In the genomic region with DNA sequence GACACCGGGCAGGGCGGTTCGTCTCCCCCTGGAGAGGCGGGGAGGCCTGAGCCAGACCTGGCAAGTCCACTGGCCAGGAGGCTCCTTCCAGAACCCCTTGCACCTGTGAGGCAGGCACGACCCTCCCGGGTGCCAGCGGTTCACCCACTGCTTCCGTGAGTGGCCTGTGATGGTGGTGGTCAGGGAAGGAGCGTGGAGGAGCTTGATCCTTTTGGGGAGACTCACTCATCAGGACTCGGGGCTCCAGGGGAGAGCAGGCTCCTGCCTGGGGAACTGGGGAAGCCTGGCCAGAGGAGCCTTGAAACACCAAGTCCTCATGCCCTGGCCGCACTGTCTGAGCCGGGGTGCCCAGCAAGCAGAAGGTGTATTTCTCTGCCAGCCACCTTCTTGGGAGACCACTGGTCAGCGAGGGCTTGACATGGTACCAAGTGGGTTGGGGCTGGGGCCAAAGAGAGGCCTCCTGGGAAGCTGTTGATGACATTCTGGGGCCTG, we compare ENCODE assay signal across 8 cellular contexts. TPM values are rescaled to one million over a fixed set of nuclear protein-coding genes. Genes with fewer than 3 reads are reported as not detected.
DNase-seq lines count a peak whose midpoint lies in the region; ATAC-seq and TF ChIP-seq lines count a peak whose summit lies in the region.

No MANE protein-coding gene starts in this region.

- H3K4me2 ChIP-seq in fibroblast of lung (ENCODE audit: extremely low read depth, insufficient read depth, low read length), result peak overlapping the region; percentile 80

- no peak overlapping the region for H2AFZ ChIP-seq in fibroblast of lung (ENCODE audit: low read length)

- peaks cover 41% of the 10 kb centered on the region for H3K79me2 ChIP-seq in fibroblast of lung (ENCODE audit: control insufficient read depth, insufficient read depth, low read length)

- H3K4me3 ChIP-seq in GM12864 (ENCODE audit: low read depth, low read length) (peak overlapping the region; percentile 82), RWPE2 (ENCODE audit: severe bottlenecking) (peak overlapping the region; percentile 84), fibroblast of lung (replicated peaks in 1 of 4; ENCODE audit: control extremely low read depth in 1 of 4, insufficient read depth in 1 of 4, low read depth in 3 of 4, low read length in 4 of 4) (peak overlapping the region; percentile 53 to 69 (median 56)), retinal pigment epithelial cell (ENCODE audit: low read length) (peak overlapping the region; percentile 55)

- ATAC-seq in RWPE2 (ENCODE audit: low read depth) (peak; percentile 13; the same call in 1 of the 3 replicates), HG03280 (IDR thresholded peaks at IDR 0.05; ENCODE audit: unreplicated experiment) (no peak), GM21447 (IDR thresholded peaks at IDR 0.05; ENCODE audit: unreplicated experiment) (no peak), HG03460 (IDR thresholded peaks at IDR 0.05; ENCODE audit: unreplicated experiment) (no peak)

- H3K9me3 ChIP-seq in RWPE2 (ENCODE audit: severe bottlenecking), result no peaks in the 10 kb centered on the region
- H3K9me3 ChIP-seq in fibroblast of lung (ENCODE audit: control insufficient read depth, insufficient read depth, low read depth, low read length), result no peaks in the 10 kb centered on the region

- H3K4me1 ChIP-seq in RWPE2 (ENCODE audit: insufficient read depth, poor library complexity, severe bottlenecking), result no peaks in the 10 kb centered on the region
- peaks cover 7% of the 10 kb centered on the region for H3K4me1 ChIP-seq in fibroblast of lung (ENCODE audit: control insufficient read depth, extremely low read depth, insufficient read depth, low read length)

- H3K27me3 ChIP-seq in RWPE2 (ENCODE audit: insufficient read depth, poor library complexity, severe bottlenecking) (no peaks in the 10 kb centered on the region), fibroblast of lung (ENCODE audit: control insufficient read depth, insufficient read depth, low read length) (no peaks in the 10 kb centered on the region)

- H3K36me3 ChIP-seq in RWPE2 (ENCODE audit: low read depth) (peaks cover 22% of the 10 kb centered on the region), fibroblast of lung (ENCODE audit: control insufficient read depth, insufficient read depth, low read length) (peaks cover 13% of the 10 kb centered on the region)

- DNase-seq in GM12864 (ENCODE audit: low read depth) (no peak), RWPE2 (ENCODE audit: low spot score) (no peak), fibroblast of lung (ENCODE audit: low read depth in 2 of 2) (no peak), retinal pigment epithelial cell (ENCODE audit: low read depth) (no peak), SIG-M5 (lab: John Stamatoyannopoulos, UW) (no peak)

- TF ChIP-seq CTCF in GM12864 (IDR thresholded peaks at IDR 0.05; ENCODE audit: low read depth, low read length, missing control alignments) (no peak), RWPE2 (IDR thresholded peaks at IDR 0.05; ENCODE audit: poor library complexity, severe bottlenecking) (no peak), fibroblast of lung (conservative IDR thresholded peaks at IDR 0.05 in 1 of 2, IDR thresholded peaks at IDR 0.05 in 1 of 2; ENCODE audit: low read depth in 1 of 2, low read length in 2 of 2) (no peak), retinal pigment epithelial cell (conservative IDR thresholded peaks at IDR 0.05; ENCODE audit: low read depth, low read length) (no peak)

- H3K27ac ChIP-seq in RWPE2 (ENCODE audit: poor library complexity, severe bottlenecking), result peak overlapping the region; percentile 55
- H3K27ac ChIP-seq in fibroblast of lung (ENCODE audit: insufficient read depth, low read length), result peak overlapping the region; percentile 67

- peak overlapping the region; percentile 61 for H3K9ac ChIP-seq in fibroblast of lung (ENCODE audit: insufficient read depth, low read length)

- H4K20me1 ChIP-seq in fibroblast of lung (ENCODE audit: control insufficient read depth, extremely low read depth, insufficient read depth, low read length), result no peaks in the 10 kb centered on the region

RNA-seq across cellular contexts. Expression of gene FAM50A, which starts 0.9 kb away (rescaled TPM):
- total RNA-seq in fibroblast of lung, result 80.1 and 88.1 TPM in 2 replicates
- polyA plus RNA-seq in fibroblast of lung, result 117 and 123 TPM in 2 replicates
- 142 and 145 TPM in 2 replicates for polyA plus RNA-seq in fibroblast of lung (2012)
- polyA minus RNA-seq in fibroblast of lung (ENCODE audit: low replicate concordance), result 43.5 and 70.9 TPM in 2 replicates

RNA-seq across cellular contexts. Expression of gene GDI1, which starts 7.8 kb away (rescaled TPM):
- total RNA-seq in fibroblast of lung, result 53.2 and 86.5 TPM in 2 replicates
- polyA plus RNA-seq in fibroblast of lung, result 134 and 162 TPM in 2 replicates
- 114 and 125 TPM in 2 replicates for polyA plus RNA-seq in fibroblast of lung (2012)
- polyA minus RNA-seq in fibroblast of lung (ENCODE audit: low replicate concordance), result 242 and 276 TPM in 2 replicates

RNA-seq across cellular contexts. Expression of gene PLXNA3, which starts 13.3 kb away (rescaled TPM):
- total RNA-seq in fibroblast of lung, result 11.6 and 17.8 TPM in 2 replicates
- polyA plus RNA-seq in fibroblast of lung, result 18.4 and 24.3 TPM in 2 replicates
- 44.6 and 47.9 TPM in 2 replicates for polyA plus RNA-seq in fibroblast of lung (2012)
- 185 and 269 TPM in 2 replicates for polyA minus RNA-seq in fibroblast of lung (ENCODE audit: low replicate concordance)

RNA-seq across cellular contexts. Expression of gene ATP6AP1, which starts 16.3 kb away (rescaled TPM):
- 38.8 and 59.8 TPM in 2 replicates for total RNA-seq in fibroblast of lung
- polyA plus RNA-seq in fibroblast of lung, result 86.9 and 89.7 TPM in 2 replicates
- 80.2 and 84.8 TPM in 2 replicates for polyA plus RNA-seq in fibroblast of lung (2012)
- 122 and 129 TPM in 2 replicates for polyA minus RNA-seq in fibroblast of lung (ENCODE audit: low replicate concordance)

RNA-seq across cellular contexts. Expression of gene TAFAZZIN, which starts 33.5 kb away (rescaled TPM):
- total RNA-seq in fibroblast of lung, result 17.7 and 21.6 TPM in 2 replicates
- 11.2 and 12.1 TPM in 2 replicates for polyA plus RNA-seq in fibroblast of lung
- 11.5 and 14.2 TPM in 2 replicates for polyA plus RNA-seq in fibroblast of lung (2012)
- polyA minus RNA-seq in fibroblast of lung (ENCODE audit: low replicate concordance), result 18.1 and 20.7 TPM in 2 replicates
